Comparison of ENCODE assay signal across 10 cellular contexts in the genomic region with DNA sequence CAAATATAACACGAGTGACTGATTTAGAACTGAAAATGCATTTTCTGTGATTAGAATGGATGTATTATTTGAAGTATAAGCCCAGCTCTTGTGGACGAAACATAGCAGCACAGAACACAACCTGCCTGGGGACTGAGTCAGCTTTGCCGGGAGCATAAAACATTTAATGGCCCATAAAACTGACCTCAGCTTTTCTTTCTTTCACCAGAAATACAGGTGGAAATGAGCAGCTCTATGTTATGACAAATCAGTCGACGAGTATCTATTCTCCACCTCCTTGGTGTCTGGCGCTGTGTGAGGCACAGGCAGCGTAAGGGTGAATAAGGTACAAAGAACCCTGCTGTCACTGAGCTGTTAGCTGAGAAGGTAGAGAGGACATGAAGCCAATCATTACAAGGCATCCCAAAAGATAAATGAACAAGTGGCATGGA.
DNase-seq lines count a peak whose midpoint lies in the region; ATAC-seq and TF ChIP-seq lines count a peak whose summit lies in the region.
"Had no signal": no experiment of that assay in that cellular context is flagged by ENCODE, and none has a peak within 500 bp of the region (broad histone marks: within the 10 kb centered on the region; RNA-seq: fewer than 3 reads in every experiment).

No MANE protein-coding gene starts in this region.

- DNase-seq in A172 (ENCODE audit: low spot score) (peak; percentile 80), HT1080 (ENCODE audit: low read depth) (peak; percentile 76), astrocyte of the spinal cord (ENCODE audit: low read depth, low spot score) (peak; percentile 91), kidney glomerular epithelial cell (lab: John Stamatoyannopoulos, UW) (peak; percentile 83), body of pancreas (no peak), NCI-H510A treated with DMSO at 0.1 percent for 48 hours (lab: John Stamatoyannopoulos, UW) (no peak), T-helper 17 cell (no peak)
- no peak for DNase-seq in central memory CD4-positive, alpha-beta T cell
- DNase-seq: activated CD4-positive, alpha-beta T cell treated with anti-CD3 and anti-CD28 coated beads, Interleukin-2, amount 50 U/mL, for 48 hours; NCI-H2029 treated with DMSO at 0.1 percent for 48 hours had no signal

- WGBS in body of pancreas, 2 donors: 56 to 69% methylated on average over 7 of the region's 7 CpGs

- no peak overlapping the region for H3K27ac Mint-ChIP-seq in T-helper 17 cell

- TF ChIP-seq POLR2A in body of pancreas (IDR thresholded peaks at IDR 0.05): no peak

- intact Hi-C loops in body of pancreas (cut with DNase I): no loop called here

- H3K4me1 Mint-ChIP-seq in T-helper 17 cell: peaks cover 5% of the 10 kb centered on the region

- H3K9me3 ChIP-seq in body of pancreas: no peaks in the 10 kb centered on the region
- H3K9me3 ChIP-seq in T-helper 17 cell (ENCODE audit: control insufficient read depth, low read length, poor library complexity, severe bottlenecking): no peaks in the 10 kb centered on the region

- TF ChIP-seq CTCF in astrocyte of the spinal cord (IDR thresholded peaks at IDR 0.05; ENCODE audit: low read depth, low read length) (no peak), body of pancreas (IDR thresholded peaks at IDR 0.05) (no peak)

- no peaks in the 10 kb centered on the region for H3K36me3 ChIP-seq in body of pancreas (replicated peaks in 1 of 2; ENCODE audit: insufficient read depth in 1 of 2, low read depth in 2 of 2)

- H3K4me3 ChIP-seq in astrocyte of the spinal cord (ENCODE audit: low read depth, low read length): no peak overlapping the region
- no peak overlapping the region for H3K4me3 ChIP-seq in body of pancreas

- no peaks in the 10 kb centered on the region for H3K36me3 Mint-ChIP-seq in T-helper 17 cell (ENCODE audit: low read depth)

- H3K4me3 Mint-ChIP-seq in T-helper 17 cell: no peak overlapping the region

- H3K27ac ChIP-seq in body of pancreas: peak overlapping the region in 1 of 4 donors; percentile 22

- peaks cover 35% of the 10 kb centered on the region for H3K27me3 Mint-ChIP-seq in T-helper 17 cell

- ATAC-seq in body of pancreas: no peak
- ATAC-seq in T-helper 17 cell: no peak

- in situ Hi-C loops in astrocyte of the spinal cord (cut with HindIII; ENCODE audit: low sequenced_read_pairs): no loop called here

- H3K4me1 ChIP-seq in body of pancreas: peaks cover 12% of the 10 kb centered on the region

- H3K27me3 ChIP-seq in body of pancreas: peaks cover 0 to 5% of the 10 kb centered on the region in 2 donors

Comparison
In these comparisons a context has a peak if more than half of its experiments do, and no peak if none do; other contexts are left out.
1. DNase-seq: peak in A172 (single experiment), HT1080 (single experiment), astrocyte of the spinal cord (single experiment) and kidney glomerular epithelial cell (single experiment); none in body of pancreas (0 of 4), NCI-H510A treated with DMSO at 0.1 percent for 48 hours (single experiment), central memory CD4-positive, alpha-beta T cell (single experiment) and T-helper 17 cell (0 of 3).